ENCODE assay signal across 21 cellular contexts in genomic region chr14:102207831-102208365, GRCh38.
"Had no signal": no experiment of that assay in that cellular context is flagged by ENCODE, and none has a peak within 500 bp of the region (broad histone marks: within the 10 kb centered on the region; RNA-seq: fewer than 3 reads in every experiment).

No MANE protein-coding gene starts in this region.

- H3K9ac ChIP-seq: parathyroid adenoma, SK-N-SH had no signal

- H3K27me3 Mint-ChIP-seq: activated CD4-positive, alpha-beta T cell treated with anti-CD3 and anti-CD28 coated beads for 36 hours; activated naive CD4-positive, alpha-beta T cell treated with anti-CD3 and anti-CD28 coated beads, Interleukin-2, amount 10 ng/mL, durations not matched to agents 7 days and 5 days; central memory CD8-positive, alpha-beta T cell had no signal

- H3K36me3 ChIP-seq: colonic mucosa had no signal

- H3K9me2 ChIP-seq: SK-N-SH had no signal

- H3K4me3 Mint-ChIP-seq: activated CD4-positive, alpha-beta T cell treated with anti-CD3 and anti-CD28 coated beads for 36 hours; activated naive CD4-positive, alpha-beta T cell treated with anti-CD3 and anti-CD28 coated beads, Interleukin-2, amount 10 ng/mL, durations not matched to agents 7 days and 5 days; activated T-cell treated with anti-CD3 and anti-CD28 coated beads, Interleukin-2, amount 50 U/mL, for 72 hours; central memory CD8-positive, alpha-beta T cell; nephron progenitor cell had no signal

- H2AFZ ChIP-seq: parathyroid adenoma had no signal

- H3K4me1 ChIP-seq: colonic mucosa, gastroesophageal sphincter, right lobe of liver had no signal

- H3K27me3 ChIP-seq: brain microvascular endothelial cell, colonic mucosa, gastroesophageal sphincter, right lobe of liver had no signal

- H3K27ac ChIP-seq: brain microvascular endothelial cell, colonic mucosa, epithelial cell of prostate, gastroesophageal sphincter, parathyroid adenoma, right lobe of liver had no signal

- H3K9me3 Mint-ChIP-seq: activated naive CD4-positive, alpha-beta T cell treated with anti-CD3 and anti-CD28 coated beads, Interleukin-2, amount 10 ng/mL, durations not matched to agents 7 days and 5 days; activated T-cell treated with anti-CD3 and anti-CD28 coated beads, Interleukin-2, amount 50 U/mL, for 72 hours; central memory CD8-positive, alpha-beta T cell; nephron progenitor cell had no signal

- H3K4me2 ChIP-seq: SK-N-SH, smooth muscle cell had no signal

- DNase-seq: activated CD4-positive, alpha-beta T cell treated with anti-CD3 and anti-CD28 coated beads for 36 hours; activated CD4-positive, alpha-beta T cell treated with anti-CD3 and anti-CD28 coated beads, Interleukin-2, amount 50 U/mL, for 4 hours; activated CD8-positive, alpha-beta memory T cell treated with anti-CD3 and anti-CD28 coated beads, Interleukin-2, amount 50 U/mL, for 48 hours; activated effector memory CD4-positive, alpha-beta T cell treated with anti-CD3 and anti-CD28 coated beads, Interleukin-2, amount 50 U/mL, for 16 hours; activated naive CD4-positive, alpha-beta T cell treated with anti-CD3 and anti-CD28 coated beads, Interleukin-2, amount 10 ng/mL, durations not matched to agents 7 days and 5 days; activated T-cell treated with anti-CD3 and anti-CD28 coated beads, Interleukin-2, amount 50 U/mL, for 72 hours; brain microvascular endothelial cell; colonic mucosa; hypothalamus; left cardiac atrium; nephron progenitor cell; nucleus accumbens; right lobe of liver; SK-N-SH; stimulated activated CD4-positive, alpha-beta T cell treated with anti-CD3 and anti-CD28 coated beads, Interleukin-15, amount 100 ng/mL, for 24 hours; stimulated activated naive CD4-positive, alpha-beta T cell had no signal

- ATAC-seq: activated CD4-positive, alpha-beta T cell treated with anti-CD3 and anti-CD28 coated beads for 36 hours; activated T-cell treated with anti-CD3 and anti-CD28 coated beads, Interleukin-2, amount 50 U/mL, for 72 hours; gastroesophageal sphincter; left cardiac atrium; right lobe of liver had no signal

- H3K4me3 ChIP-seq: colonic mucosa, gastroesophageal sphincter, right lobe of liver, smooth muscle cell had no signal

- H3K9me3 ChIP-seq: colonic mucosa, gastroesophageal sphincter, right lobe of liver, SK-N-SH had no signal

- H3K27ac Mint-ChIP-seq: activated CD4-positive, alpha-beta T cell treated with anti-CD3 and anti-CD28 coated beads for 36 hours; activated naive CD4-positive, alpha-beta T cell treated with anti-CD3 and anti-CD28 coated beads, Interleukin-2, amount 10 ng/mL, durations not matched to agents 7 days and 5 days; activated T-cell treated with anti-CD3 and anti-CD28 coated beads, Interleukin-2, amount 50 U/mL, for 72 hours had no signal
